In the genomic region with DNA sequence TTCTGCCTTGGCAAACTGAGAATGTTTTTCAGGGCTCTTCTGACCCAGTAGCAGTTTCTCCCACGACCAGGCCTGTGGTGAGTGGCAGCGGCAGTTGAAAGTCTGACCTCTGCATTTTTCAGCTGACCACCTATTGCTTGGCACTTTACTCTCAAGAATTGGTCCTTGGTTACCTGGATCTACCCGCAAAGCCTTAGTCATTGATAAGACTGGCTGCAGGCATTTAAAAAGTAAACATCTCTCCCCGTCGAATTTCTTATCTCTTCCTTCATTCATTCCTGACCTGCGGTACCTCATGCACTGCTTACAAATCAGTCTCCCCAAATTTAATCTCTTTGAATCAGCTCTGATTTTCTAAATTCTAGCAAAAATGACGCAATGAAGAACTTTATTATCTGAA, we compare ENCODE assay signal across 16 cellular contexts. TPM values are rescaled to one million over a fixed set of nuclear protein-coding genes. Genes with fewer than 3 reads are reported as not detected.
A peak's percentile ranks its signal among the peaks of the same experiment; 100 is the strongest.
DNase-seq lines count a peak whose midpoint lies in the region; ATAC-seq, FAIRE-seq and TF ChIP-seq lines count a peak whose summit lies in the region.
"Had no signal": no experiment of that assay in that cellular context is flagged by ENCODE, and none has a peak within 500 bp of the region (broad histone marks: within the 10 kb centered on the region; RNA-seq: fewer than 3 reads in every experiment).

No MANE protein-coding gene starts in this region.

- CTCF ChIA-PET in PC-3 (lab: Charles Lee) = no interaction called here

- 49% methylated on average over 7 of the region's 7 CpGs for whole genome bisulfite sequencing in hepatocyte (ENCODE audit: low lambda C conversion rate, missing lambda C conversion rate)
- WGBS in lower leg skin, 2 donors = 90 to 93% methylated on average over 7 of the region's 7 CpGs
- no CpG with 5 or more reads among the region's 7 CpGs for WGBS in H9 (ENCODE audit: extremely low coverage, insufficient read length, low lambda C conversion rate)

- H3K9me2 ChIP-seq in PC-3 (replicated peaks; ENCODE audit: low read length) (no peaks in the 10 kb centered on the region), hepatocyte (replicated peaks; ENCODE audit: insufficient read depth) (no peaks in the 10 kb centered on the region)

- intact Hi-C loops in PC-3 (cut with micrococcal nuclease) = no loop called here
- intact Hi-C loops in lower leg skin (cut with DNase I; ENCODE audit: low total_unique reads) = no loop called here

- no peak overlapping the region for H2AFZ ChIP-seq in PC-3 (ENCODE audit: low read length)
- no peak overlapping the region for H2AFZ ChIP-seq in astrocyte (ENCODE audit: low read depth, low read length)
- H2AFZ ChIP-seq in hepatocyte = no peak overlapping the region
- H2AFZ ChIP-seq in H9 (ENCODE audit: low read length) = no peak overlapping the region

- no peaks in the 10 kb centered on the region for H3K23me2 ChIP-seq in H9 (ENCODE audit: insufficient read length, low read depth, low read length, poor library complexity, severe bottlenecking)

- H3K27ac Mint-ChIP-seq in astrocyte (ENCODE audit: unreplicated experiment) = no peak overlapping the region
- H3K27ac Mint-ChIP-seq in H9 = no peak overlapping the region
- H3K27ac Mint-ChIP-seq: CD14-positive monocyte; CD8-positive, alpha-beta T cell; GM23338 had no signal

- H3K36me3 ChIP-seq in PC-3 (ENCODE audit: low read depth, low read length) (no peaks in the 10 kb centered on the region), astrocyte (ENCODE audit: insufficient read depth, low read length) (no peaks in the 10 kb centered on the region), hepatocyte (replicated peaks; ENCODE audit: insufficient read depth, low read depth) (no peaks in the 10 kb centered on the region)

- no peak overlapping the region for H3K4me3 Mint-ChIP-seq in astrocyte (ENCODE audit: unreplicated experiment)
- H3K4me3 Mint-ChIP-seq in H9 = no peak overlapping the region
- H3K4me3 Mint-ChIP-seq: CD14-positive monocyte; CD8-positive, alpha-beta T cell; GM23338 had no signal

- no peak overlapping the region for H2BK15ac ChIP-seq in H9 (ENCODE audit: low read depth, low read length)

- FAIRE-seq in astrocyte (lab: Jason Lieb, UNC) = no peak
- FAIRE-seq: GM12892 had no signal

- no peaks in the 10 kb centered on the region for H3K79me2 ChIP-seq in PC-3 (ENCODE audit: low read length)
- H3K79me2 ChIP-seq in astrocyte (ENCODE audit: insufficient read depth, low read length) = no peaks in the 10 kb centered on the region
- no peaks in the 10 kb centered on the region for H3K79me2 ChIP-seq in hepatocyte
- no peaks in the 10 kb centered on the region for H3K79me2 ChIP-seq in H9 (ENCODE audit: insufficient read depth, low read length)

- H2BK5ac ChIP-seq in H9 (ENCODE audit: insufficient read length, low read length) = no peak overlapping the region

- no peaks in the 10 kb centered on the region for H3F3A ChIP-seq in PC-3 (ENCODE audit: low read length, unreplicated experiment)

- no peak for ATAC-seq in PC-3
- ATAC-seq: CD8-positive, alpha-beta T cell; GM23338 had no signal

- no peak overlapping the region for H3K18ac ChIP-seq in H9 (ENCODE audit: insufficient read length, low read depth, low read length)

- H2BK12ac ChIP-seq in H9 (ENCODE audit: insufficient read length, low read depth, low read length) = no peak overlapping the region

- DNase-seq in HT-29 (ENCODE audit: low spot score) = peak; percentile 10
- DNase-seq in PC-3 = peak; percentile 41
- peak; percentile 76 for DNase-seq in astrocyte (ENCODE audit: low read depth)
- peak; percentile 23 for DNase-seq in hepatocyte (ENCODE audit: low spot score)
- no peak for DNase-seq in lower leg skin (ENCODE audit: low spot score in 2 of 2)
- DNase-seq in DMS79 treated with DMSO at 0.1 percent for 48 hours (lab: John Stamatoyannopoulos, UW) = no peak
- DNase-seq in H9 = no peak
- no peak for DNase-seq in DMS153 (lab: John Stamatoyannopoulos, UW)
- DNase-seq: CD8-positive, alpha-beta T cell; DND-41; GDM1; H7; KBM-7 had no signal

- no peak overlapping the region for H2BK120ac ChIP-seq in H9 (ENCODE audit: low read depth, low read length, poor library complexity, severe bottlenecking)

- H2BK20ac ChIP-seq in H9 (ENCODE audit: low read depth, low read length, poor library complexity, severe bottlenecking) = no peak overlapping the region

- no peak overlapping the region for H4K5ac ChIP-seq in H9 (ENCODE audit: insufficient read length, low read depth, low read length)

- H3K4me1 Mint-ChIP-seq in astrocyte (ENCODE audit: low read depth, unreplicated experiment) (peaks cover 17% of the 10 kb centered on the region), H9 (peaks cover 6 to 13% of the 10 kb centered on the region in 2 experiments)

- no peak overlapping the region for H3T11ph ChIP-seq in H9 (ENCODE audit: low read length)

- H3K23ac ChIP-seq in H9 (ENCODE audit: insufficient read length, low read depth, low read length) = no peak overlapping the region

- no peaks in the 10 kb centered on the region for H3K9me3 Mint-ChIP-seq in astrocyte (ENCODE audit: unreplicated experiment)
- no peaks in the 10 kb centered on the region; a peak in 1 of 5 replicates for H3K9me3 Mint-ChIP-seq in H9
- H3K9me3 Mint-ChIP-seq: GM23338 had no signal

- H3K27ac ChIP-seq in PC-3 (ENCODE audit: low read length) (no peak overlapping the region), astrocyte (ENCODE audit: low read depth, low read length) (no peak overlapping the region), hepatocyte (no peak overlapping the region), H9 (ENCODE audit: insufficient read length, low read depth, low read length) (no peak overlapping the region)

- H4K20me1 ChIP-seq in PC-3 (ENCODE audit: low read length) (no peaks in the 10 kb centered on the region), astrocyte (ENCODE audit: insufficient read depth, low read length) (no peaks in the 10 kb centered on the region), hepatocyte (ENCODE audit: insufficient read depth, poor library complexity, severe bottlenecking) (no peaks in the 10 kb centered on the region), H9 (ENCODE audit: control insufficient read depth, insufficient read depth, insufficient read length) (no peaks in the 10 kb centered on the region)

- H3K4me3 ChIP-seq in PC-3 (ENCODE audit: low read length) = no peak overlapping the region
- H3K4me3 ChIP-seq in astrocyte (ENCODE audit: insufficient read depth, low read depth, low read length) = no peak overlapping the region
- H3K4me3 ChIP-seq in hepatocyte = no peak overlapping the region
- H3K4me3 ChIP-seq in lower leg skin (ENCODE audit: low read depth, poor library complexity, severe bottlenecking) = no peak overlapping the region
- H3K4me3 ChIP-seq: GM23338 had no signal

- no peak overlapping the region for H3K14ac ChIP-seq in H9 (ENCODE audit: insufficient read depth, low read length)

- no peak for TF ChIP-seq POLR2A in lower leg skin (IDR thresholded peaks at IDR 0.05)

- peaks cover 2% of the 10 kb centered on the region for H3K36me3 Mint-ChIP-seq in astrocyte (ENCODE audit: low read depth, unreplicated experiment)
- no peaks in the 10 kb centered on the region for H3K36me3 Mint-ChIP-seq in H9 (ENCODE audit: insufficient read depth in 1 of 3, low read depth in 3 of 3)
- H3K36me3 Mint-ChIP-seq: CD14-positive monocyte; CD8-positive, alpha-beta T cell had no signal

- no TSS peak for BruUV-seq in PC-3 (replicated peaks; lab: Mats Ljungman, UMichigan)

- no peak overlapping the region for H4K91ac ChIP-seq in H9 (ENCODE audit: insufficient read length, low read depth, low read length)

- H3K79me1 ChIP-seq in H9 (ENCODE audit: insufficient read depth, low read depth, low read length, poor library complexity, severe bottlenecking) = no peaks in the 10 kb centered on the region

- H4K8ac ChIP-seq in H9 (replicated peaks; ENCODE audit: insufficient read length, low read depth, low read length) = no peak overlapping the region

- H3K9me3 ChIP-seq in PC-3 (ENCODE audit: low read length) (no peaks in the 10 kb centered on the region), astrocyte (ENCODE audit: insufficient read depth, low read depth, low read length) (no peaks in the 10 kb centered on the region), hepatocyte (ENCODE audit: low read depth) (no peaks in the 10 kb centered on the region), H9 (ENCODE audit: control insufficient read depth, low read depth, low read length) (no peaks in the 10 kb centered on the region)

- TF ChIP-seq CTCF in PC-3 (conservative IDR thresholded peaks at IDR 0.05; ENCODE audit: low read depth, low read length) (no peak), astrocyte (IDR thresholded peaks at IDR 0.05; ENCODE audit: insufficient read depth, low read depth, low read length) (no peak), hepatocyte (IDR thresholded peaks at IDR 0.05; ENCODE audit: poor library complexity) (no peak), lower leg skin (IDR thresholded peaks at IDR 0.05) (no peak), H9 (conservative IDR thresholded peaks at IDR 0.05) (no peak)

- H3K4me2 ChIP-seq in PC-3 (ENCODE audit: low read length) (no peak overlapping the region), astrocyte (ENCODE audit: low read length) (no peak overlapping the region), hepatocyte (no peak overlapping the region), H9 (ENCODE audit: insufficient read depth, insufficient read length, low read length) (no peak overlapping the region)
- H3K4me2 ChIP-seq: GM23338 had no signal

- no peaks in the 10 kb centered on the region for H3K27me3 Mint-ChIP-seq in astrocyte (ENCODE audit: low read depth, unreplicated experiment)
- H3K27me3 Mint-ChIP-seq in H9 (ENCODE audit: low read depth) = peaks cover 4% of the 10 kb centered on the region; the same call in 1 of the 2 replicates

- no peak overlapping the region for H3K56ac ChIP-seq in H9 (ENCODE audit: insufficient read length, low read depth, low read length)

- H3K9ac ChIP-seq in PC-3 (ENCODE audit: low read length) = no peak overlapping the region
- H3K9ac ChIP-seq in astrocyte (ENCODE audit: low read length) = no peak overlapping the region
- no peak overlapping the region for H3K9ac ChIP-seq in H9 (ENCODE audit: extremely low read depth, insufficient read length, low read length)

- H3K27me3 ChIP-seq in PC-3 (ENCODE audit: low read length) (no peaks in the 10 kb centered on the region), astrocyte (ENCODE audit: insufficient read depth, low read length) (no peaks in the 10 kb centered on the region), hepatocyte (no peaks in the 10 kb centered on the region), H9 (ENCODE audit: insufficient read depth, low read length) (no peaks in the 10 kb centered on the region)

- POLR2A ChIA-PET in PC-3 (lab: Charles Lee; ENCODE audit: unreplicated experiment) = no interaction called here

- H3K4me1 ChIP-seq in PC-3 (ENCODE audit: insufficient read depth, low read length) = peaks cover 9% of the 10 kb centered on the region
- H3K4me1 ChIP-seq in astrocyte (ENCODE audit: insufficient read depth, low read length) = peaks cover 8% of the 10 kb centered on the region
- H3K4me1 ChIP-seq in hepatocyte (ENCODE audit: insufficient read depth) = peaks cover 12% of the 10 kb centered on the region
- H3K4me1 ChIP-seq in H9 (ENCODE audit: insufficient read depth, low read length) = peaks cover 4% of the 10 kb centered on the region; the same call in 1 of the 2 replicates

- no peak overlapping the region for H3K4ac ChIP-seq in H9 (ENCODE audit: low read depth, low read length)

- H2AK5ac ChIP-seq in H9 (ENCODE audit: insufficient read length, low read length) = no peak overlapping the region

RNA-seq across cellular contexts. Expression of gene IPCEF1, which starts 26.1 kb away (rescaled TPM):
- total RNA-seq in HT-29 (2014; rRNA removed; shearing (Covaris generic)) = 0.44 TPM in 1 of 2 replicates, not detected in the other
- total RNA-seq in PC-3 (2014; rRNA removed) (0.12 and 0.29 TPM in 2 replicates), astrocyte (0.16 and 0.24 TPM in 2 replicates), hepatocyte (0.80 and 0.84 TPM in 2 replicates), lower leg skin (1 to 10 TPM in 2 of 4 donors, under 1 TPM in 2; 0.67 to 1.7 (median 0.97) TPM), H9 (2021) (0.48 and 0.77 TPM in 2 replicates)
- polyA plus RNA-seq in hepatocyte = 1.2 TPM in 1 of 2 replicates, not detected in the other

Comparison
In these comparisons a context has a peak if more than half of its experiments do, and no peak if none do; other contexts are left out.
1. DNase-seq: peak in HT-29 (single experiment), PC-3 (single experiment), astrocyte (single experiment) and hepatocyte (single experiment); none in lower leg skin (0 of 2), DMS79 treated with DMSO at 0.1 percent for 48 hours (single experiment), H9 (single experiment) and DMS153 (single experiment).